Comparison of ENCODE assay signal across 8 cellular contexts in genomic region chrX:102863735-102864134, GRCh38.
DNase-seq lines count a peak whose midpoint lies in the region; TF ChIP-seq lines count a peak whose summit lies in the region.

No MANE protein-coding gene starts in this region.

- H3K4me2 ChIP-seq in MM.1S (ENCODE audit: low read depth, low read length): no peak overlapping the region

- H3K27ac ChIP-seq in MM.1S (ENCODE audit: low read length): no peak overlapping the region
- H3K27ac ChIP-seq in SJSA1: no peak overlapping the region

- no peak overlapping the region for H3K9ac ChIP-seq in MM.1S (ENCODE audit: low read length)

- H2AFZ ChIP-seq in MM.1S (ENCODE audit: low read length): no peak overlapping the region

- intact Hi-C loops in posterior cingulate gyrus (cut with DNase I): no loop called here

- H3K9me3 ChIP-seq in MM.1S (replicated peaks; ENCODE audit: insufficient read depth, low read length): no peaks in the 10 kb centered on the region
- H3K9me3 ChIP-seq in SJSA1 (replicated peaks): no peaks in the 10 kb centered on the region

- H4K20me1 ChIP-seq in MM.1S (ENCODE audit: insufficient read depth, low read length): no peaks in the 10 kb centered on the region

- H3K79me2 ChIP-seq in MM.1S (ENCODE audit: low read length): no peaks in the 10 kb centered on the region

- no peaks in the 10 kb centered on the region for H3K9me2 ChIP-seq in MM.1S (replicated peaks; ENCODE audit: insufficient read depth, low read length)

- peak; percentile 75 for TF ChIP-seq CTCF in GM10266 (IDR thresholded peaks at IDR 0.05; ENCODE audit: control insufficient read depth, insufficient read depth, low read depth, missing control alignments)
- TF ChIP-seq CTCF in MM.1S (IDR thresholded peaks at IDR 0.05; ENCODE audit: low read length): peak; percentile 90

- H3K36me3 ChIP-seq in MM.1S (replicated peaks; ENCODE audit: insufficient read depth, low read length) (no peaks in the 10 kb centered on the region), SJSA1 (no peaks in the 10 kb centered on the region)

- no peaks in the 10 kb centered on the region for H3F3A ChIP-seq in MM.1S (ENCODE audit: insufficient read depth, low read length)

- H3K27me3 ChIP-seq in MM.1S (replicated peaks; ENCODE audit: insufficient read depth, low read length): no peaks in the 10 kb centered on the region
- H3K27me3 ChIP-seq in SJSA1 (replicated peaks): no peaks in the 10 kb centered on the region

- H3K4me1 ChIP-seq in MM.1S (ENCODE audit: low read length): no peaks in the 10 kb centered on the region
- H3K4me1 ChIP-seq in SJSA1 (replicated peaks): no peaks in the 10 kb centered on the region

- H3K4me3 ChIP-seq in MM.1S (ENCODE audit: low read length) (no peak overlapping the region), SJSA1 (no peak overlapping the region)

- DNase-seq in GM10266 (ENCODE audit: extremely low spot score): peak; percentile 22
- DNase-seq in HCEC 1CT: peak; percentile 39
- peak; percentile 76 for DNase-seq in MM.1S
- peak; percentile 64 to 73 for DNase-seq in SJSA1 (ENCODE audit: low read depth in 1 of 2, low spot score in 2 of 2)
- DNase-seq in activated gamma-delta T cell treated with anti-CD3 and anti-CD28 coated beads, Interleukin-2, amount 50 U/mL, for 16 hours (ENCODE audit: low read depth): peak; percentile 69
- peak; percentile 58 for DNase-seq in glomerular endothelial cell (ENCODE audit: extremely low read depth, low read depth, low spot score)
- DNase-seq in posterior cingulate gyrus: peak; percentile 54 to 97 (median 82)
- DNase-seq in ureter (ENCODE audit: low spot score): peak; percentile 81

Comparison
In these comparisons a context has a peak if more than half of its experiments do, and no peak if none do; other contexts are left out.
1. DNase-seq: peak in every context shown above with its lines; median percentile 82 in posterior cingulate gyrus; 81 in ureter; 76 in MM.1S; 69 in activated gamma-delta T cell treated with anti-CD3 and anti-CD28 coated beads, Interleukin-2, amount 50 U/mL, for 16 hours; 68 in SJSA1; 58 in glomerular endothelial cell; 39 in HCEC 1CT; 22 in GM10266.